In genomic region chr18:68040198-68040597, GRCh38 we compare ENCODE assay signal across 38 cellular contexts.
"Had no signal": no experiment of that assay in that cellular context is flagged by ENCODE, and none has a peak within 500 bp of the region (broad histone marks: within the 10 kb centered on the region; RNA-seq: fewer than 3 reads in every experiment).

No MANE protein-coding gene starts in this region.

- H3K9me3 ChIP-seq: adrenal gland, ascending aorta, body of pancreas, breast epithelium had no signal

- H3K27me3 ChIP-seq: adrenal gland, ascending aorta, body of pancreas, brain microvascular endothelial cell, breast epithelium, cardiac muscle cell had no signal

- H3K4me1 ChIP-seq: adrenal gland, ascending aorta, body of pancreas, breast epithelium had no signal

- H3K27me3 Mint-ChIP-seq: activated naive CD4-positive, alpha-beta T cell treated with anti-CD3 and anti-CD28 coated beads, Interleukin-2, amount 10 ng/mL, durations not matched to agents 7 days and 5 days; activated naive CD4-positive, alpha-beta T cell treated with anti-CD3 and anti-CD28 coated beads, Interleukin-2, amount 50 U/mL, for 24 hours; activated naive CD8-positive, alpha-beta T cell treated with anti-CD3 and anti-CD28 coated beads, Interleukin-2, amount 10 ng/mL, durations not matched to agents 7 days and 5 days; activated naive CD8-positive, alpha-beta T cell treated with anti-CD3 and anti-CD28 coated beads, Interleukin-2, amount 50 U/mL, for 24 hours; activated T-cell treated with anti-CD3 and anti-CD28 coated beads, Interleukin-2, amount 50 U/mL, for 24 hours; activated T-helper 17 cell treated with anti-CD3 and anti-CD28 coated beads, Interleukin-2, amount 50 U/mL, for 72 hours; central memory CD8-positive, alpha-beta T cell had no signal

- H3K4me3 Mint-ChIP-seq: activated naive CD4-positive, alpha-beta T cell treated with anti-CD3 and anti-CD28 coated beads for 36 hours; activated naive CD4-positive, alpha-beta T cell treated with anti-CD3 and anti-CD28 coated beads, Interleukin-2, amount 10 ng/mL, durations not matched to agents 7 days and 5 days; activated naive CD4-positive, alpha-beta T cell treated with anti-CD3 and anti-CD28 coated beads, Interleukin-2, amount 50 U/mL, for 24 hours; activated naive CD8-positive, alpha-beta T cell; activated naive CD8-positive, alpha-beta T cell treated with anti-CD3 and anti-CD28 coated beads for 36 hours; activated naive CD8-positive, alpha-beta T cell treated with anti-CD3 and anti-CD28 coated beads, Interleukin-2, amount 10 ng/mL, durations not matched to agents 7 days and 5 days; activated naive CD8-positive, alpha-beta T cell treated with anti-CD3 and anti-CD28 coated beads, Interleukin-2, amount 50 U/mL, for 24 hours; activated T-cell treated with anti-CD3 and anti-CD28 coated beads, Interleukin-2, amount 50 U/mL, for 24 hours; activated T-cell treated with anti-CD3 and anti-CD28 coated beads, Interleukin-2, amount 50 U/mL, for 4 hours; activated T-cell treated with anti-CD3 and anti-CD28 coated beads, Interleukin-2, amount 50 U/mL, for 72 hours; activated T-helper 1 cell treated with anti-CD3 and anti-CD28 coated beads, Interleukin-12 subunit alpha, Interleukin-12 subunit beta, Interleukin-2, Interleukin-4 antibody, amounts not matched to agents 30 ng/mL and 10 ng/mL and 1 ng/mL, durations not matched to agents 14 hours and 24 hours and 36 hours; activated T-helper 17 cell treated with anti-CD3 and anti-CD28 coated beads, Interleukin-2, amount 50 U/mL, for 72 hours; brain; central memory CD8-positive, alpha-beta T cell had no signal

- H3K9me3 Mint-ChIP-seq: activated naive CD4-positive, alpha-beta T cell treated with anti-CD3 and anti-CD28 coated beads for 36 hours; activated naive CD4-positive, alpha-beta T cell treated with anti-CD3 and anti-CD28 coated beads, Interleukin-2, amount 10 ng/mL, durations not matched to agents 7 days and 5 days; activated naive CD4-positive, alpha-beta T cell treated with anti-CD3 and anti-CD28 coated beads, Interleukin-2, amount 50 U/mL, for 24 hours; activated naive CD4-positive, alpha-beta T cell treated with anti-CD3 and anti-CD28 coated beads, Interleukin-2, amount 50 U/mL, for 72 hours; activated naive CD8-positive, alpha-beta T cell treated with anti-CD3 and anti-CD28 coated beads for 36 hours; activated naive CD8-positive, alpha-beta T cell treated with anti-CD3 and anti-CD28 coated beads, Interleukin-2, amount 10 ng/mL, durations not matched to agents 7 days and 5 days; activated naive CD8-positive, alpha-beta T cell treated with anti-CD3 and anti-CD28 coated beads, Interleukin-2, amount 50 U/mL, for 24 hours; activated T-cell treated with anti-CD3 and anti-CD28 coated beads, Interleukin-2, amount 50 U/mL, for 24 hours; activated T-cell treated with anti-CD3 and anti-CD28 coated beads, Interleukin-2, amount 50 U/mL, for 72 hours; activated T-helper 1 cell treated with anti-CD3 and anti-CD28 coated beads, Interleukin-12 subunit alpha, Interleukin-12 subunit beta, Interleukin-2, Interleukin-4 antibody, amounts not matched to agents 30 ng/mL and 10 ng/mL and 1 ng/mL, durations not matched to agents 14 hours and 24 hours and 36 hours; activated T-helper 17 cell treated with anti-CD3 and anti-CD28 coated beads, Interleukin-2, amount 50 U/mL, for 72 hours; activated T-helper 2 cell treated with anti-CD3 and anti-CD28 coated beads, Interferon-gamma antibody, Interleukin-2, Interleukin-4, amounts not matched to agents 10 μg/mL and 5 μg/mL and 100 μg/mL, durations not matched to agents 14 hours and 24 hours and 36 hours; brain had no signal

- H3K4me1 Mint-ChIP-seq: activated naive CD4-positive, alpha-beta T cell treated with anti-CD3 and anti-CD28 coated beads, Interleukin-2, amount 10 ng/mL, durations not matched to agents 7 days and 5 days; activated naive CD4-positive, alpha-beta T cell treated with anti-CD3 and anti-CD28 coated beads, Interleukin-2, amount 50 U/mL, for 24 hours; activated naive CD8-positive, alpha-beta T cell treated with anti-CD3 and anti-CD28 coated beads for 36 hours; activated naive CD8-positive, alpha-beta T cell treated with anti-CD3 and anti-CD28 coated beads, Interleukin-2, amount 10 ng/mL, durations not matched to agents 7 days and 5 days; activated naive CD8-positive, alpha-beta T cell treated with anti-CD3 and anti-CD28 coated beads, Interleukin-2, amount 50 U/mL, for 24 hours; activated T-helper 17 cell treated with anti-CD3 and anti-CD28 coated beads, Interleukin-2, amount 50 U/mL, for 72 hours; central memory CD8-positive, alpha-beta T cell had no signal

- ATAC-seq: activated naive CD4-positive, alpha-beta T cell treated with anti-CD3 and anti-CD28 coated beads, Interleukin-2, amount 50 U/mL, for 72 hours; activated naive CD8-positive, alpha-beta T cell treated with anti-CD3 and anti-CD28 coated beads, Interleukin-2, amount 50 U/mL, for 24 hours; activated T-cell treated with anti-CD3 and anti-CD28 coated beads, Interleukin-2, amount 50 U/mL, for 4 hours; activated T-cell treated with anti-CD3 and anti-CD28 coated beads, Interleukin-2, amount 50 U/mL, for 72 hours; activated T-helper 17 cell treated with anti-CD3 and anti-CD28 coated beads, Interleukin-2, amount 50 U/mL, for 72 hours; body of pancreas had no signal

- DNase-seq: activated effector memory CD4-positive, alpha-beta T cell treated with anti-CD3 and anti-CD28 coated beads, Interleukin-2, amount 50 U/mL, for 16 hours; activated effector memory CD4-positive, alpha-beta T cell treated with Interleukin-2 at 50 U/mL for 16 hours; activated gamma-delta T cell; activated gamma-delta T cell treated with Interleukin-2 at 50 U/mL for 16 hours; activated naive CD4-positive, alpha-beta T cell; activated naive CD4-positive, alpha-beta T cell treated with anti-CD3 and anti-CD28 coated beads for 36 hours; activated naive CD4-positive, alpha-beta T cell treated with anti-CD3 and anti-CD28 coated beads, Interleukin-2, amount 10 ng/mL, durations not matched to agents 7 days and 5 days; activated naive CD4-positive, alpha-beta T cell treated with anti-CD3 and anti-CD28 coated beads, Interleukin-2, amount 50 U/mL, for 16 hours; activated naive CD4-positive, alpha-beta T cell treated with Interleukin-2 at 50 U/mL for 16 hours; activated naive CD8-positive, alpha-beta T cell treated with anti-CD3 and anti-CD28 coated beads for 36 hours; activated naive CD8-positive, alpha-beta T cell treated with anti-CD3 and anti-CD28 coated beads, Interleukin-2, amount 10 ng/mL, durations not matched to agents 7 days and 5 days; activated naive CD8-positive, alpha-beta T cell treated with anti-CD3 and anti-CD28 coated beads, Interleukin-2, amount 50 U/mL, for 24 hours; activated T-cell treated with anti-CD3 and anti-CD28 coated beads, Interleukin-2, amount 50 U/mL, for 1 hour; activated T-cell treated with anti-CD3 and anti-CD28 coated beads, Interleukin-2, amount 50 U/mL, for 24 hours; activated T-cell treated with anti-CD3 and anti-CD28 coated beads, Interleukin-2, amount 50 U/mL, for 4 hours; activated T-cell treated with anti-CD3 and anti-CD28 coated beads, Interleukin-2, amount 50 U/mL, for 48 hours; activated T-cell treated with anti-CD3 and anti-CD28 coated beads, Interleukin-2, amount 50 U/mL, for 72 hours; adrenal gland; amniotic stem cell; amygdala; anterior cingulate cortex; aorta; body of pancreas; brain microvascular endothelial cell; caudate nucleus; central memory CD4-positive, alpha-beta T cell; cerebellar nuclear complex had no signal

- H3K27ac Mint-ChIP-seq: activated naive CD4-positive, alpha-beta T cell treated with anti-CD3 and anti-CD28 coated beads for 36 hours; activated naive CD4-positive, alpha-beta T cell treated with anti-CD3 and anti-CD28 coated beads, Interleukin-2, amount 10 ng/mL, durations not matched to agents 7 days and 5 days; activated naive CD4-positive, alpha-beta T cell treated with anti-CD3 and anti-CD28 coated beads, Interleukin-2, amount 50 U/mL, for 24 hours; activated naive CD4-positive, alpha-beta T cell treated with anti-CD3 and anti-CD28 coated beads, Interleukin-2, amount 50 U/mL, for 72 hours; activated naive CD8-positive, alpha-beta T cell; activated naive CD8-positive, alpha-beta T cell treated with anti-CD3 and anti-CD28 coated beads for 36 hours; activated naive CD8-positive, alpha-beta T cell treated with anti-CD3 and anti-CD28 coated beads, Interleukin-2, amount 10 ng/mL, durations not matched to agents 7 days and 5 days; activated naive CD8-positive, alpha-beta T cell treated with anti-CD3 and anti-CD28 coated beads, Interleukin-2, amount 50 U/mL, for 24 hours; activated T-cell treated with anti-CD3 and anti-CD28 coated beads, Interleukin-2, amount 50 U/mL, for 24 hours; activated T-cell treated with anti-CD3 and anti-CD28 coated beads, Interleukin-2, amount 50 U/mL, for 72 hours; activated T-helper 1 cell treated with anti-CD3 and anti-CD28 coated beads, Interleukin-12 subunit alpha, Interleukin-12 subunit beta, Interleukin-2, Interleukin-4 antibody, amounts not matched to agents 30 ng/mL and 10 ng/mL and 1 ng/mL, durations not matched to agents 14 hours and 24 hours and 36 hours; activated T-helper 17 cell treated with anti-CD3 and anti-CD28 coated beads, Interleukin-2, amount 50 U/mL, for 72 hours; activated T-helper 2 cell treated with anti-CD3 and anti-CD28 coated beads, Interferon-gamma antibody, Interleukin-2, Interleukin-4, amounts not matched to agents 10 μg/mL and 5 μg/mL and 100 μg/mL, durations not matched to agents 14 hours and 24 hours and 36 hours had no signal

- H3K4me3 ChIP-seq: adrenal gland, ascending aorta, body of pancreas, breast epithelium, cardiac muscle cell had no signal

- H3K36me3 Mint-ChIP-seq: activated naive CD4-positive, alpha-beta T cell treated with anti-CD3 and anti-CD28 coated beads, Interleukin-2, amount 10 ng/mL, durations not matched to agents 7 days and 5 days; activated naive CD4-positive, alpha-beta T cell treated with anti-CD3 and anti-CD28 coated beads, Interleukin-2, amount 50 U/mL, for 24 hours; activated naive CD4-positive, alpha-beta T cell treated with anti-CD3 and anti-CD28 coated beads, Interleukin-2, amount 50 U/mL, for 72 hours; activated naive CD8-positive, alpha-beta T cell; activated naive CD8-positive, alpha-beta T cell treated with anti-CD3 and anti-CD28 coated beads for 36 hours; activated naive CD8-positive, alpha-beta T cell treated with anti-CD3 and anti-CD28 coated beads, Interleukin-2, amount 10 ng/mL, durations not matched to agents 7 days and 5 days; brain had no signal

- H3K36me3 ChIP-seq: adrenal gland, ascending aorta, brain microvascular endothelial cell, breast epithelium, cardiac muscle cell had no signal

- H3K27ac ChIP-seq: adrenal gland, ascending aorta, body of pancreas, brain microvascular endothelial cell, breast epithelium, cardiac muscle cell had no signal
